Comparison of ENCODE assay signal across 24 cellular contexts in genomic region chr4:147864591-147864990, GRCh38.
DNase-seq lines count a peak whose midpoint lies in the region; ATAC-seq, FAIRE-seq and TF ChIP-seq lines count a peak whose summit lies in the region.
"Had no signal": no experiment of that assay in that cellular context is flagged by ENCODE, and none has a peak within 500 bp of the region (broad histone marks: within the 10 kb centered on the region; RNA-seq: fewer than 3 reads in every experiment).

No MANE protein-coding gene starts in this region.

- no peak overlapping the region for H3K9ac ChIP-seq in HUES64 (ENCODE audit: low read depth, low read length)
- H3K9ac ChIP-seq in H1 (replicated peaks in 1 of 4; ENCODE audit: extremely low read depth in 1 of 4, low read depth in 3 of 4, low read length in 3 of 4), result no peak overlapping the region
- no peak overlapping the region for H3K9ac ChIP-seq in subcutaneous abdominal adipose tissue (ENCODE audit: low read length in 5 of 5)

- no peak for TF ChIP-seq RAD21 in H1 (IDR thresholded peaks at IDR 0.05 in 1 of 2, conservative IDR thresholded peaks at IDR 0.05 in 1 of 2; ENCODE audit: low read depth in 2 of 2, low read length in 2 of 2)

- intact Hi-C loops in right lobe of liver (cut with DNase I), result no loop called here

- ATAC-seq in right lobe of liver (peak; percentile 81 to 90 (median 87)), GM19395 (IDR thresholded peaks at IDR 0.05; ENCODE audit: unreplicated experiment) (no peak)
- ATAC-seq: K562 had no signal

- H4K8ac ChIP-seq in H1 (ENCODE audit: extremely low read depth, insufficient read depth, low read length), result no peak overlapping the region

- no peak overlapping the region for H3K18ac ChIP-seq in H1 (ENCODE audit: extremely low read depth, low read length)

- POLR2A ChIA-PET in H1 (lab: Charles Lee; ENCODE audit: partially characterized antibody), result interaction anchor here (0.8 to 2.1 kb wide), 2 partner anchors 181 to 182 kb away, joined by 3 to 5 read pairs; partner anchors contain the start of gene PRMT9

- H3K27ac ChIP-seq in HUES64 (ENCODE audit: low read depth, low read length) (0 out of 2 replicates have a peak overlapping the region, but pooled peaks have one; percentile 6), H1 (ENCODE audit: low read depth, low read length) (no peak overlapping the region), right lobe of liver (peak overlapping the region in 1 of 3 donors; percentile 21), subcutaneous abdominal adipose tissue (ENCODE audit: low read depth, low read length) (peak overlapping the region; percentile 48), caudate nucleus (ENCODE audit: low read depth, low read length) (no peak overlapping the region)
- H3K27ac ChIP-seq: neutrophil, SK-N-MC had no signal

- no peak overlapping the region for H3K56ac ChIP-seq in H1 (replicated peaks; ENCODE audit: insufficient read length, low read depth, low read length)

- H3K4me2 ChIP-seq in H1 (ENCODE audit: insufficient read depth in 1 of 2, low read depth in 2 of 2, low read length in 2 of 2), result no peak overlapping the region

- DNase-seq in H1 (ENCODE audit: low read depth in 1 of 2, low spot score in 2 of 2) (no peak), right lobe of liver (peak in 1 of 3 donors; percentile 62), NCI-H82 treated with DMSO at 0.1 percent for 48 hours (lab: John Stamatoyannopoulos, UW; ENCODE audit: unreplicated experiment) (no peak), caudate nucleus (lab: John Stamatoyannopoulos, UW) (no peak)
- DNase-seq in activated T-cell treated with anti-CD3 and anti-CD28 coated beads, Interleukin-2, amount 50 U/mL, for 1 hour, result no peak
- DNase-seq: activated B cell treated with CpG ODN at 0.5 μM for 24 hours; activated CD4-positive, alpha-beta memory T cell treated with anti-CD3 and anti-CD28 coated beads for 36 hours; activated effector memory CD4-positive, alpha-beta T cell treated with Interleukin-2 at 50 U/mL for 16 hours; cortex of kidney; hippocampal formation; islet precursor cell; MG63; NCI-H1417 treated with DMSO at 0.1 percent for 48 hours; NCI-H510A; T-helper 2 cell had no signal

- H3K4me3 ChIP-seq in HUES64 (ENCODE audit: low read length), result no peak overlapping the region
- no peak overlapping the region for H3K4me3 ChIP-seq in H1 (ENCODE audit: extremely low read depth in 1 of 4, insufficient read depth in 2 of 4, low read depth in 3 of 4, low read length in 4 of 4)
- H3K4me3 ChIP-seq in right lobe of liver, result no peak overlapping the region
- no peak overlapping the region for H3K4me3 ChIP-seq in subcutaneous abdominal adipose tissue (ENCODE audit: low read depth in 1 of 5, low read length in 5 of 5)
- H3K4me3 ChIP-seq: HAP-1, K562, MG63, SK-N-MC had no signal

- H3K79me2 ChIP-seq in H1 (ENCODE audit: control insufficient read depth in 1 of 2, insufficient read depth in 2 of 2, low read length in 2 of 2), result no peaks in the 10 kb centered on the region

- H2BK12ac ChIP-seq in H1 (ENCODE audit: low read depth, low read length), result peak overlapping the region; percentile 52; the same call in 1 of the 2 replicates

- no peaks in the 10 kb centered on the region for H3K23me2 ChIP-seq in H1 (ENCODE audit: low read depth, low read length)

- no peak overlapping the region for H2AFZ ChIP-seq in H1 (ENCODE audit: low read length)

- no peak overlapping the region for H2BK15ac ChIP-seq in H1 (ENCODE audit: low read length)

- H4K91ac ChIP-seq in H1 (replicated peaks; ENCODE audit: insufficient read length, low read length), result no peak overlapping the region

- no peak for TF ChIP-seq EP300 in H1 (IDR thresholded peaks at IDR 0.05; ENCODE audit: borderline replicate concordance in 1 of 2, low read depth in 2 of 2, low read length in 2 of 2)

- no peak overlapping the region for H2BK120ac ChIP-seq in H1 (replicated peaks; ENCODE audit: low read depth, low read length)

- H3K4me1 ChIP-seq in HUES64 (ENCODE audit: insufficient read depth, low read length) (peaks cover 33% of the 10 kb centered on the region), H1 (replicated peaks in 1 of 4; ENCODE audit: control insufficient read depth in 3 of 4, insufficient read depth in 4 of 4, low read length in 3 of 4) (peaks cover 2 to 19% (median 10%) of the 10 kb centered on the region in 4 experiments; a peak in 6 of 7 replicates), right lobe of liver (peaks cover 0 to 8% (median 2%) of the 10 kb centered on the region in 4 donors), subcutaneous abdominal adipose tissue (ENCODE audit: control insufficient read depth in 5 of 5, insufficient read depth in 5 of 5, low read length in 5 of 5) (peaks cover 0 to 45% (median 32%) of the 10 kb centered on the region in 5 donors)

- TF ChIP-seq POLR2A in H1 (IDR thresholded peaks at IDR 0.05; ENCODE audit: control extremely low read depth in 1 of 2, low read depth in 2 of 2, low read length in 2 of 2) (no peak), right lobe of liver (IDR thresholded peaks at IDR 0.05) (no peak)

- 0 out of 2 replicates have a peak overlapping the region, but pooled peaks have one; percentile 21 for H2BK20ac ChIP-seq in H1 (ENCODE audit: low read length)

- H3K9me3 ChIP-seq in HUES64 (ENCODE audit: insufficient read depth, low read depth, low read length), result peaks cover 8% of the 10 kb centered on the region; the same call in 1 of the 2 replicates
- H3K9me3 ChIP-seq in H1 (ENCODE audit: insufficient read depth in 2 of 2, low read depth in 1 of 2, low read length in 1 of 2), result no peaks in the 10 kb centered on the region
- H3K9me3 ChIP-seq in right lobe of liver, result no peaks in the 10 kb centered on the region
- H3K9me3 ChIP-seq in subcutaneous abdominal adipose tissue (ENCODE audit: control insufficient read depth in 5 of 5, low read length in 5 of 5), result no peaks in the 10 kb centered on the region
- H3K9me3 ChIP-seq: HAP-1, MG63, neutrophil had no signal

- no peak for FAIRE-seq in H1 (lab: Jason Lieb, UNC)
- FAIRE-seq: D721Med, K562, RCC 7860 had no signal

- H4K5ac ChIP-seq in H1 (ENCODE audit: insufficient read length, low read depth, low read length), result no peak overlapping the region

- WGBS in HUES64, result 93% methylated on average over 5 of the region's 5 CpGs
- 91% methylated on average over 5 of the region's 5 CpGs; no CpG with 5 or more reads in 1 of the 2 experiments for WGBS in H1 (ENCODE audit: extremely low coverage in 1 of 2, insufficient coverage in 1 of 2, insufficient read length in 1 of 2, insufficient replicate concordance in 2 of 2, low coverage in 1 of 2, low lambda C conversion rate in 2 of 2, missing lambda C conversion rate in 1 of 2), 2 experiments
- 12% methylated on average over 5 of the region's 5 CpGs for WGBS in right lobe of liver (ENCODE audit: insufficient coverage, low coverage, low lambda C conversion rate, missing lambda C conversion rate)

- CTCF ChIA-PET in H1 (lab: Charles Lee; ENCODE audit: partially characterized antibody), result interaction anchor here (1.0 to 5.3 kb wide), 16 partner anchors 7 to 345 kb away, joined by 3 to 93 read pairs (median 20); partner anchors contain the start of genes ARHGAP10 and TMEM184C

- no peaks in the 10 kb centered on the region for H3K27me3 ChIP-seq in HUES64 (ENCODE audit: insufficient read depth, low read length)
- no peaks in the 10 kb centered on the region for H3K27me3 ChIP-seq in H1 (replicated peaks in 1 of 4; ENCODE audit: control insufficient read depth in 3 of 4, extremely low read depth in 1 of 4, insufficient read depth in 3 of 4, low read length in 3 of 4)
- no peaks in the 10 kb centered on the region for H3K27me3 ChIP-seq in right lobe of liver
- no peaks in the 10 kb centered on the region for H3K27me3 ChIP-seq in subcutaneous abdominal adipose tissue (ENCODE audit: control insufficient read depth in 5 of 5, insufficient read depth in 4 of 5, low read length in 5 of 5)
- H3K27me3 ChIP-seq: MG63, neutrophil had no signal

- H3K23ac ChIP-seq in H1 (ENCODE audit: insufficient read length), result no peak overlapping the region

- H4K20me1 ChIP-seq in H1 (replicated peaks in 1 of 2; ENCODE audit: control insufficient read depth in 1 of 2, insufficient read depth in 2 of 2, low read length in 2 of 2), result peaks cover 0 to 1% of the 10 kb centered on the region in 2 experiments

- H3K4ac ChIP-seq in H1 (replicated peaks; ENCODE audit: insufficient read length, low read depth, low read length), result no peak overlapping the region

- H3K36me3 ChIP-seq in HUES64 (ENCODE audit: insufficient read depth, low read length) (peaks cover 5% of the 10 kb centered on the region; the same call in 1 of the 2 replicates), H1 (ENCODE audit: control insufficient read depth in 2 of 4, insufficient read depth in 4 of 4, low read length in 3 of 4) (no peaks in the 10 kb centered on the region), right lobe of liver (no peaks in the 10 kb centered on the region), subcutaneous abdominal adipose tissue (ENCODE audit: control insufficient read depth in 5 of 5, insufficient read depth in 5 of 5, low read length in 5 of 5) (peaks cover 0 to 30% (median 13%) of the 10 kb centered on the region in 5 donors)
- H3K36me3 ChIP-seq: MG63, neutrophil had no signal

- H3K79me1 ChIP-seq in H1 (ENCODE audit: low read depth, low read length), result no peaks in the 10 kb centered on the region

- no peak overlapping the region for H2AK5ac ChIP-seq in H1 (ENCODE audit: low read depth, low read length)

- H3K14ac ChIP-seq in H1 (ENCODE audit: insufficient read length), result no peak overlapping the region

- H2BK5ac ChIP-seq in H1 (ENCODE audit: low read depth, low read length), result no peak overlapping the region

- TF ChIP-seq CTCF in H1 (IDR thresholded peaks at IDR 0.05; ENCODE audit: control extremely low read depth in 1 of 3, insufficient read depth in 1 of 3, low read depth in 1 of 3, low read length in 3 of 3), result no peak
- no peak for TF ChIP-seq CTCF in right lobe of liver (IDR thresholded peaks at IDR 0.05)

TF ChIP-seq in H1, 55 proteins besides CTCF, POLR2A, EP300 and RAD21:
- TF ChIP-seq BACH1 (IDR thresholded peaks at IDR 0.05; ENCODE audit: low read length) (no peak), RFX5 (IDR thresholded peaks at IDR 0.05; ENCODE audit: borderline replicate concordance, low read depth, low read length) (no peak), KDM1A (IDR thresholded peaks at IDR 0.05; ENCODE audit: borderline replicate concordance, low read length) (no peak), YY1 (IDR thresholded peaks at IDR 0.05; ENCODE audit: low read depth, low read length) (no peak), CBX5 (IDR thresholded peaks at IDR 0.05; ENCODE audit: low read depth, low read length) (no peak), SP1 (IDR thresholded peaks at IDR 0.05; ENCODE audit: low read depth, low read length) (no peak), MAFK (IDR thresholded peaks at IDR 0.05; ENCODE audit: low read depth, low read length) (no peak)

Comparison
In these comparisons a context has a peak if more than half of its experiments do, and no peak if none do; other contexts are left out.
1. H3K27ac ChIP-seq: peak in HUES64 (single experiment) and subcutaneous abdominal adipose tissue (single experiment); none in H1 (single experiment) and caudate nucleus (single experiment).